13 cellular contexts compared by ENCODE assay signal in genomic region chr2:177078416-177078815, GRCh38.
DNase-seq lines count a peak whose midpoint lies in the region; ATAC-seq and TF ChIP-seq lines count a peak whose summit lies in the region.
"Had no signal": no experiment of that assay in that cellular context is flagged by ENCODE, and none has a peak within 500 bp of the region (broad histone marks: within the 10 kb centered on the region; RNA-seq: fewer than 3 reads in every experiment).

No MANE protein-coding gene starts in this region.

- H3F3A ChIP-seq in smooth muscle cell (ENCODE audit: low read depth), result no peaks in the 10 kb centered on the region

- TF ChIP-seq CTCF in lower lobe of right lung (IDR thresholded peaks at IDR 0.05) (no peak), thyroid gland (IDR thresholded peaks at IDR 0.05) (no peak), smooth muscle cell (IDR thresholded peaks at IDR 0.05; ENCODE audit: borderline replicate concordance, insufficient read depth, poor library complexity, severe bottlenecking) (no peak)

- peak; percentile 87 to 95 for ATAC-seq in lower lobe of right lung
- ATAC-seq in HG03457 (IDR thresholded peaks at IDR 0.05; ENCODE audit: unreplicated experiment), result no peak

- H3K4me1 ChIP-seq in lower lobe of right lung, result no peaks in the 10 kb centered on the region
- no peaks in the 10 kb centered on the region for H3K4me1 ChIP-seq in thyroid gland
- no peaks in the 10 kb centered on the region for H3K4me1 ChIP-seq in smooth muscle cell (ENCODE audit: low read depth)
- H3K4me1 ChIP-seq: SJSA1 had no signal

- H3K79me2 ChIP-seq in smooth muscle cell (ENCODE audit: low read depth), result no peaks in the 10 kb centered on the region

- H3K27me3 ChIP-seq in MG63 (no peaks in the 10 kb centered on the region), lower lobe of right lung (ENCODE audit: low read depth) (no peaks in the 10 kb centered on the region), thyroid gland (no peaks in the 10 kb centered on the region), smooth muscle cell (ENCODE audit: low read depth) (peaks cover 13% of the 10 kb centered on the region)
- H3K27me3 ChIP-seq: neural progenitor cell, SJSA1 had no signal

- no peak overlapping the region for H3K27ac ChIP-seq in lower lobe of right lung
- H3K27ac ChIP-seq in thyroid gland, result no peak overlapping the region
- H3K27ac ChIP-seq in smooth muscle cell (ENCODE audit: low read depth), result no peak overlapping the region
- H3K27ac ChIP-seq: neural progenitor cell, SJSA1 had no signal

- H3K4me2 ChIP-seq in smooth muscle cell, result no peak overlapping the region
- H3K4me2 ChIP-seq: neural progenitor cell had no signal

- DNase-seq in MG63, result peak; percentile 66
- DNase-seq in cerebellum (ENCODE audit: low spot score), result peak; percentile 28
- peak; percentile 75 for DNase-seq in lower lobe of right lung
- DNase-seq in thyroid gland, result peak; percentile 37 to 45
- DNase-seq in HPDE6-E6E7 (ENCODE audit: extremely low spot score), result no peak
- no peak for DNase-seq in smooth muscle cell (lab: John Stamatoyannopoulos, UW; ENCODE audit: unreplicated experiment)
- no peak for DNase-seq in HEK293T (ENCODE audit: extremely low spot score)
- DNase-seq: activated CD4-positive, CD25-positive, alpha-beta regulatory T cell; activated T-cell treated with anti-CD3 and anti-CD28 coated beads, Interleukin-2, amount 50 U/mL, for 48 hours; stimulated activated CD4-positive, alpha-beta T cell treated with anti-CD3 and anti-CD28 coated beads, Interleukin-4, amount 100 ng/mL, for 4 hours had no signal

- H3K36me3 ChIP-seq in MG63 (no peaks in the 10 kb centered on the region), lower lobe of right lung (no peaks in the 10 kb centered on the region), thyroid gland (no peaks in the 10 kb centered on the region), smooth muscle cell (ENCODE audit: low read depth) (no peaks in the 10 kb centered on the region)
- H3K36me3 ChIP-seq: neural progenitor cell, SJSA1 had no signal

- H3K4me3 ChIP-seq in MG63, result no peak overlapping the region
- no peak overlapping the region for H3K4me3 ChIP-seq in lower lobe of right lung
- no peak overlapping the region for H3K4me3 ChIP-seq in thyroid gland (replicated peaks in 1 of 3)
- no peak overlapping the region for H3K4me3 ChIP-seq in smooth muscle cell
- H3K4me3 ChIP-seq: neural progenitor cell, SJSA1 had no signal

- CTCF ChIA-PET in HEK293T (lab: Yijun Ruan, JAX), result interaction anchor here (1.1 kb wide), 1 partner anchor 86 kb away, joined by 3 read pairs; no protein-coding TSS in a partner anchor

- H4K20me1 ChIP-seq in smooth muscle cell (ENCODE audit: low read depth), result no peaks in the 10 kb centered on the region

- intact Hi-C loops in lower lobe of right lung (cut with DNase I), result no loop called here
- intact Hi-C loops in thyroid gland (cut with DNase I), result no loop called here

- POLR2A ChIA-PET in HEK293T (lab: Yijun Ruan, JAX), result no interaction called here

- no peak for TF ChIP-seq POLR2A in thyroid gland (IDR thresholded peaks at IDR 0.05)

- WGBS in thyroid gland, 2 donors, result 59% methylated on average over 3 of the region's 3 CpGs
- 72% methylated on average over 3 of the region's 3 CpGs for WGBS in smooth muscle cell (ENCODE audit: low lambda C conversion rate)

- no peak overlapping the region for H2AFZ ChIP-seq in smooth muscle cell (ENCODE audit: low read depth)
- H2AFZ ChIP-seq: neural progenitor cell had no signal

- H3K9me3 ChIP-seq in MG63, result no peaks in the 10 kb centered on the region
- no peaks in the 10 kb centered on the region for H3K9me3 ChIP-seq in lower lobe of right lung
- H3K9me3 ChIP-seq in thyroid gland, result no peaks in the 10 kb centered on the region
- H3K9me3 ChIP-seq in smooth muscle cell (replicated peaks; ENCODE audit: low read depth), result no peaks in the 10 kb centered on the region
- H3K9me3 ChIP-seq: SJSA1 had no signal

- H3K9ac ChIP-seq in smooth muscle cell (ENCODE audit: low read depth), result no peak overlapping the region
- H3K9ac ChIP-seq: neural progenitor cell had no signal

TF ChIP-seq in HEK293T, 16 proteins besides CTCF, POLR2A, EP300 and RAD21:
- TF ChIP-seq LEF1 (IDR thresholded peaks at IDR 0.05; ENCODE audit: borderline replicate concordance) (no peak), FOXM1 (IDR thresholded peaks at IDR 0.05; ENCODE audit: borderline replicate concordance) (no peak), NFRKB (IDR thresholded peaks at IDR 0.05) (no peak), FOXK2 (IDR thresholded peaks at IDR 0.05) (no peak), CTBP1 (IDR thresholded peaks at IDR 0.05; ENCODE audit: borderline replicate concordance) (no peak), HDGF (IDR thresholded peaks at IDR 0.05; ENCODE audit: borderline replicate concordance) (no peak), ELF4 (IDR thresholded peaks at IDR 0.05) (no peak), SUZ12 (IDR thresholded peaks at IDR 0.05) (no peak), PKNOX1 (IDR thresholded peaks at IDR 0.05) (no peak), TARDBP (IDR thresholded peaks at IDR 0.05) (no peak), ZNF384 (IDR thresholded peaks at IDR 0.05) (no peak), ARNT (IDR thresholded peaks at IDR 0.05) (no peak), SP1 (IDR thresholded peaks at IDR 0.05) (no peak), BHLHE40 (IDR thresholded peaks at IDR 0.05; ENCODE audit: borderline replicate concordance) (no peak), FOXA1 (IDR thresholded peaks at IDR 0.05) (no peak), L3MBTL2 (conservative IDR thresholded peaks at IDR 0.05) (no peak)
TF ChIP-seq in HEK293T: peak in this region for 0.

Comparison
In these comparisons a context has a peak if more than half of its experiments do, and no peak if none do; other contexts are left out.
1. DNase-seq: peak in MG63 (single experiment), cerebellum (single experiment), lower lobe of right lung (single experiment) and thyroid gland (2 of 2); none in HPDE6-E6E7 (single experiment), smooth muscle cell (single experiment) and HEK293T (single experiment).